ENCODE assay signal across 11 cellular contexts in genomic region chr3:105639131-105639530, GRCh38.
"Had no signal": no experiment of that assay in that cellular context is flagged by ENCODE, and none has a peak within 500 bp of the region (broad histone marks: within the 10 kb centered on the region; RNA-seq: fewer than 3 reads in every experiment).

No MANE protein-coding gene starts in this region.

- H3K36me3 ChIP-seq: HAP-1 had no signal

- H3K4me3 ChIP-seq: GM23248, GM23338, HAP-1 had no signal

- H3K9ac ChIP-seq: GM23248 had no signal

- H3K27ac ChIP-seq: GM23248 had no signal

- H3K4me2 ChIP-seq: GM23338 had no signal

- DNase-seq: GM23248, GOT3, H7, H9, HCEC 1CT, HFFc6 had no signal

- H2AFZ ChIP-seq: GM23248, GM23338 had no signal

- ATAC-seq: GM23338, HCT116 had no signal

- H3K4me1 ChIP-seq: HAP-1 had no signal

- H3K9me3 ChIP-seq: HAP-1 had no signal

- FAIRE-seq: H1, H54 had no signal
